In the genomic region with DNA sequence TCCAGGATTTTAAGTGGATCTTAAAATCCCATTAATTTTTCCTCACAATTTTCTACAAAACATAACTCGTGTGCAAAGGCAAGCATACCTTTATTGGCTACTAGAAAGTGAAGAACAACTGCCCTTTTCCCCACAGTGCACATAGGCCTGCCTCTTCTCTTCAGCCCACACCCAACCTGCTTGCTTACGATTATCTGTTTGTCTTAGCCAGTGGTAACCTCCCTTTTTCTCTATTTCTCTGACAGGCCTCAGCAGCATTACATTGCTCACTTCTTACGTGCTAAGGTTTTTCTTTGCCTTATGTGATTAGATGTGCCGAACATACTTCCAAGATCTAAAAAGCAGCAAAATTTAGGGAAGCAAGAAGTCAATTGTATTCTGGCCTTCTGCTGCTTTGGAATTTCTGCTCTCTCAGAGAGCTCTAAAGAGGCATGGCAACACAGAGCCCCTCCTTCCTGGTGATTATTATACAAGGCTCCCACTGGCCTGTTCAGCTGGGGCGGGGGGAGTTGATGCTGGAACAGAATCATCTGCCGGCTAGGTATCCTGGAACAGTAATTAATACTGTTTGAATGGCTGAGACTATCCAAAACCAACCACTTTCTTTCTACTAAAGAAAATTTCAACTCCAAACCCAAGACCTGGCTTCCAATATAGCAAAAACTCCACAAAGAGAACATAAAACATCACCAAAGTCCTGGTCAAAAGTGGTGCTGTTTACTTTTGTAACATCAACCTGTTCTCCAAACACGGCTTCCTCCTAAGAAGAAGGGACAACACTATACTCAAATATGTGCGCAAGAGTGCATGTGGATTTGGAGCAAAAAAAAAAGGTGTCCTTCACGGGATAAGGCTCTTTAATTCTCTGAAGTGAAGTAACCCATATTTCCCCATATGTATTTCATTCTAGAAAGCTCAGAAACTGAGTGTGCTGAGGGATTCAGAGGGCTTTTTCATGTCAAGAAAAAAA, we compare ENCODE assay signal across 11 cellular contexts. TPM values are rescaled to one million over a fixed set of nuclear protein-coding genes. Genes with fewer than 3 reads are reported as not detected.
DNase-seq lines count a peak whose midpoint lies in the region; ATAC-seq and TF ChIP-seq lines count a peak whose summit lies in the region.
"Had no signal": no experiment of that assay in that cellular context is flagged by ENCODE, and none has a peak within 500 bp of the region (broad histone marks: within the 10 kb centered on the region; RNA-seq: fewer than 3 reads in every experiment).

No MANE protein-coding gene starts in this region.

- H3K79me2 ChIP-seq in mesendoderm (ENCODE audit: control insufficient read depth, insufficient read depth, low read length): peaks cover 80% of the 10 kb centered on the region

- H3K4ac ChIP-seq in mesendoderm (ENCODE audit: low read depth, low read length): no peak overlapping the region

- no CpG with 5 or more reads among the region's 9 CpGs for WGBS in mesendoderm (ENCODE audit: extremely low coverage, insufficient coverage, low lambda C conversion rate)
- WGBS in testis, 2 donors: 40 to 53% methylated on average over 9 of the region's 9 CpGs

- intact Hi-C loops in activated CD8-positive, alpha-beta T cell treated with anti-CD3 and anti-CD28 coated beads for 36 hours (cut with micrococcal nuclease): no loop called here
- intact Hi-C loops in testis (cut with DNase I; ENCODE audit: low total_unique reads): no loop called here

- H3K27me3 ChIP-seq in mesendoderm (ENCODE audit: insufficient read depth, low read length, poor library complexity): no peaks in the 10 kb centered on the region
- H3K27me3 ChIP-seq in testis: no peaks in the 10 kb centered on the region

- no peak overlapping the region for H4K5ac ChIP-seq in mesendoderm (ENCODE audit: low read length)

- no peak overlapping the region for H3K4me2 ChIP-seq in mesendoderm (ENCODE audit: low read length)

- peaks cover 2% of the 10 kb centered on the region for H3K79me1 ChIP-seq in mesendoderm (ENCODE audit: low read length)

- H2BK5ac ChIP-seq in mesendoderm (ENCODE audit: low read length): no peak overlapping the region

- no peak overlapping the region for H3K56ac ChIP-seq in mesendoderm (ENCODE audit: low read length)

- H3K4me3 ChIP-seq in mesendoderm (ENCODE audit: low read length) (no peak overlapping the region), testis (no peak overlapping the region)

- peaks cover 60% of the 10 kb centered on the region for H3K4me1 Mint-ChIP-seq in activated CD8-positive, alpha-beta T cell treated with anti-CD3 and anti-CD28 coated beads for 36 hours (ENCODE audit: low read depth)
- H3K4me1 Mint-ChIP-seq in activated CD8-positive, alpha-beta T cell treated with anti-CD3 and anti-CD28 coated beads, Interleukin-2, amount 10 ng/mL, durations not matched to agents 7 days and 5 days (ENCODE audit: low read depth): peaks cover 35% of the 10 kb centered on the region
- H3K4me1 Mint-ChIP-seq in chondrocyte (ENCODE audit: low read depth): peaks cover 58% of the 10 kb centered on the region

- H3K27ac ChIP-seq in mesendoderm (ENCODE audit: low read depth, low read length) (no peak overlapping the region), testis (peak overlapping the region; percentile 61 to 75)

- no peak overlapping the region for H2BK15ac ChIP-seq in mesendoderm (replicated peaks; ENCODE audit: low read depth)

- no peak for TF ChIP-seq POLR2A in testis (IDR thresholded peaks at IDR 0.05)

- H3K4me1 ChIP-seq in mesendoderm (ENCODE audit: control insufficient read depth, low read depth, low read length) (peaks cover 4% of the 10 kb centered on the region), testis (peaks cover 30% of the 10 kb centered on the region)

- H3K27me3 Mint-ChIP-seq in activated CD8-positive, alpha-beta T cell treated with anti-CD3 and anti-CD28 coated beads for 36 hours: no peaks in the 10 kb centered on the region
- H3K27me3 Mint-ChIP-seq in activated CD8-positive, alpha-beta T cell treated with anti-CD3 and anti-CD28 coated beads, Interleukin-2, amount 10 ng/mL, durations not matched to agents 7 days and 5 days (ENCODE audit: low read depth): no peaks in the 10 kb centered on the region
- no peaks in the 10 kb centered on the region for H3K27me3 Mint-ChIP-seq in chondrocyte (ENCODE audit: low read depth)

- H2BK120ac ChIP-seq in mesendoderm (ENCODE audit: low read depth, low read length): no peak overlapping the region

- no peak overlapping the region for H3K9ac ChIP-seq in mesendoderm (ENCODE audit: low read length)

- H3K9me3 Mint-ChIP-seq in activated CD8-positive, alpha-beta T cell treated with anti-CD3 and anti-CD28 coated beads for 36 hours: no peaks in the 10 kb centered on the region
- no peaks in the 10 kb centered on the region for H3K9me3 Mint-ChIP-seq in activated CD8-positive, alpha-beta T cell treated with anti-CD3 and anti-CD28 coated beads, Interleukin-2, amount 10 ng/mL, durations not matched to agents 7 days and 5 days (ENCODE audit: insufficient read depth)
- H3K9me3 Mint-ChIP-seq in chondrocyte (ENCODE audit: low read depth): no peaks in the 10 kb centered on the region

- no peak overlapping the region for H3K18ac ChIP-seq in mesendoderm (ENCODE audit: low read length)

- H3K4me3 Mint-ChIP-seq in activated CD8-positive, alpha-beta T cell treated with anti-CD3 and anti-CD28 coated beads for 36 hours: no peak overlapping the region
- no peak overlapping the region for H3K4me3 Mint-ChIP-seq in activated CD8-positive, alpha-beta T cell treated with anti-CD3 and anti-CD28 coated beads, Interleukin-2, amount 10 ng/mL, durations not matched to agents 7 days and 5 days
- H3K4me3 Mint-ChIP-seq in chondrocyte (ENCODE audit: unreplicated experiment): no peak overlapping the region

- no peak for ATAC-seq in activated CD8-positive, alpha-beta T cell treated with anti-CD3 and anti-CD28 coated beads for 36 hours
- no peak for ATAC-seq in activated CD8-positive, alpha-beta T cell treated with anti-CD3 and anti-CD28 coated beads, Interleukin-2, amount 10 ng/mL, durations not matched to agents 7 days and 5 days
- no peak for ATAC-seq in GM19023 (IDR thresholded peaks at IDR 0.05; ENCODE audit: unreplicated experiment)

- H3K36me3 ChIP-seq in mesendoderm (ENCODE audit: control insufficient read depth, insufficient read depth, low read length) (no peaks in the 10 kb centered on the region), testis (ENCODE audit: low read depth, missing control alignments) (no peaks in the 10 kb centered on the region)

- POLR2A ChIA-PET in activated CD8-positive, alpha-beta T cell treated with anti-CD3 and anti-CD28 coated beads for 36 hours (lab: Charles Lee): interaction anchor here (0.6 to 1.0 kb wide), 2 partner anchors 13 to 70 kb away, joined by 3 read pairs; no protein-coding TSS in a partner anchor
- POLR2A ChIA-PET in activated CD8-positive, alpha-beta T cell treated with anti-CD3 and anti-CD28 coated beads, Interleukin-2, amount 10 ng/mL, durations not matched to agents 7 days and 5 days (lab: Charles Lee): no interaction called here

- H2AK5ac ChIP-seq in mesendoderm (ENCODE audit: low read length): no peak overlapping the region

- no peak for DNase-seq in activated CD8-positive, alpha-beta T cell treated with anti-CD3 and anti-CD28 coated beads for 36 hours
- DNase-seq in activated CD8-positive, alpha-beta T cell treated with anti-CD3 and anti-CD28 coated beads, Interleukin-2, amount 10 ng/mL, durations not matched to agents 7 days and 5 days: no peak
- DNase-seq in chondrocyte (ENCODE audit: low spot score) (no peak), mesendoderm (peak; percentile 28), testis (no peak), HT-29 (ENCODE audit: low spot score) (no peak)
- no peak for DNase-seq in activated CD4-positive, alpha-beta T cell treated with anti-CD3 and anti-CD28 coated beads for 4 hours
- DNase-seq: amniotic stem cell, NCI-H1930, T-helper 9 cell had no signal

- H3K27ac Mint-ChIP-seq in activated CD8-positive, alpha-beta T cell treated with anti-CD3 and anti-CD28 coated beads for 36 hours: peak overlapping the region; percentile 1
- H3K27ac Mint-ChIP-seq in activated CD8-positive, alpha-beta T cell treated with anti-CD3 and anti-CD28 coated beads, Interleukin-2, amount 10 ng/mL, durations not matched to agents 7 days and 5 days: no peak overlapping the region
- peak overlapping the region; percentile 54 for H3K27ac Mint-ChIP-seq in chondrocyte (ENCODE audit: unreplicated experiment)

- no peak for TF ChIP-seq CTCF in activated CD8-positive, alpha-beta T cell treated with anti-CD3 and anti-CD28 coated beads for 36 hours (IDR thresholded peaks at IDR 0.05)
- no peak for TF ChIP-seq CTCF in chondrocyte (IDR thresholded peaks at IDR 0.05)
- TF ChIP-seq CTCF in testis (IDR thresholded peaks at IDR 0.05): no peak

- H3K9me3 ChIP-seq in testis: no peaks in the 10 kb centered on the region

- H3K36me3 Mint-ChIP-seq in activated CD8-positive, alpha-beta T cell treated with anti-CD3 and anti-CD28 coated beads for 36 hours (ENCODE audit: low read depth): peaks cover 11% of the 10 kb centered on the region
- H3K36me3 Mint-ChIP-seq in activated CD8-positive, alpha-beta T cell treated with anti-CD3 and anti-CD28 coated beads, Interleukin-2, amount 10 ng/mL, durations not matched to agents 7 days and 5 days (ENCODE audit: low read depth): peaks cover 2% of the 10 kb centered on the region
- no peaks in the 10 kb centered on the region for H3K36me3 Mint-ChIP-seq in chondrocyte (ENCODE audit: low read depth)

- H3K23ac ChIP-seq in mesendoderm (ENCODE audit: low read length): no peak overlapping the region

- CTCF ChIA-PET in activated CD8-positive, alpha-beta T cell treated with anti-CD3 and anti-CD28 coated beads for 36 hours (lab: Charles Lee): interaction anchor here (0.9 to 1.0 kb wide), 2 partner anchors 13 to 51 kb away, joined by 3 read pairs; no protein-coding TSS in a partner anchor
- CTCF ChIA-PET in activated CD8-positive, alpha-beta T cell treated with anti-CD3 and anti-CD28 coated beads, Interleukin-2, amount 10 ng/mL, durations not matched to agents 7 days and 5 days (lab: Charles Lee): no interaction called here

- H4K8ac ChIP-seq in mesendoderm (ENCODE audit: low read depth, low read length): no peak overlapping the region

RNA-seq across cellular contexts. Expression of a gene that starts 6.8 kb away (rescaled TPM):
- 10 to 100 TPM; 16.5 to 16.8 TPM for total RNA-seq in activated CD8-positive, alpha-beta T cell treated with anti-CD3 and anti-CD28 coated beads for 36 hours
- total RNA-seq in activated CD8-positive, alpha-beta T cell treated with anti-CD3 and anti-CD28 coated beads, Interleukin-2, amount 10 ng/mL, durations not matched to agents 7 days and 5 days: 10 to 100 TPM; 13.3 to 13.4 TPM
- total RNA-seq in chondrocyte (54.2 to 56.1 TPM (median 55.0 TPM) in 3 replicates), testis (10 to 100 TPM; 63.4 to 69.7 TPM)
- 59.6 TPM for polyA plus RNA-seq in mesendoderm (2013, experiment 1 of 2)
- 60.6 TPM for polyA plus RNA-seq in mesendoderm (2013, experiment 2 of 2)
- polyA plus RNA-seq in testis (ENCODE audit: insufficient read depth, low read depth, low replicate concordance): 56.9 TPM
- total RNA-seq in HT-29 (2014; rRNA removed; shearing (Covaris generic)): 24.1 and 24.5 TPM in 2 replicates
